Comparison of ENCODE assay signal across 1 cellular context in genomic region chr20:62792940-62793756, GRCh38.
TF ChIP-seq lines count a peak whose summit lies in the region.

No MANE protein-coding gene starts in this region.

TF ChIP-seq in H1, 55 proteins besides CTCF, POLR2A, EP300 and RAD21 (continued from another document):
- TF ChIP-seq GTF2F1 (IDR thresholded peaks at IDR 0.05; ENCODE audit: borderline replicate concordance, low read depth, low read length) (no peak), BCL11A (IDR thresholded peaks at IDR 0.05; ENCODE audit: low read depth in 2 of 2, low read length in 2 of 2) (no peak), SUZ12 (IDR thresholded peaks at IDR 0.05; ENCODE audit: low read length) (no peak), SP1 (IDR thresholded peaks at IDR 0.05; ENCODE audit: low read depth, low read length) (no peak), RFX5 (IDR thresholded peaks at IDR 0.05; ENCODE audit: borderline replicate concordance, low read depth, low read length) (no peak), NANOG (IDR thresholded peaks at IDR 0.05; ENCODE audit: insufficient read depth, low read depth, low read length, poor library complexity, severe bottlenecking) (no peak)
TF ChIP-seq in H1: peak in this region for 0.
